17 cellular contexts compared by ENCODE assay signal in the genomic region with DNA sequence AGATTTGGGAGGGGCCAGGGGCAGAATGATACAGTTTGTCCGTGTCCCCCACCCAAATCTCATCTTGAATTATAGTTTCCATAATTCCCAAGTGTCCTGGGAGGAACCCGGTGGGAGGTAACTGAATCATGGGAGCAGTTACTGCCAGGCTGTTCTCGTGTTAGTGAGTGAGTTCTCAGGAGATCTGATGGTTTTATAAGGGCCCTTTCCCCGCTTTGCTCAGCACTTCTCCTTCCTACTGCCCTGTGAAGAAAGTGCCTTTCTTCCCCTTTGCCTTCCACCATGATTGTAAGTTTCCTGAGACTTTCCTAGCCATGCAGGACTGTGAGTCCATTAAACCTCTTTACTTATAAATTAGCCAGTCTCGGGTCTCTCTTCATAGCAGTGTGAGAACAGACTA. TPM values are rescaled to one million over a fixed set of nuclear protein-coding genes. Genes with fewer than 3 reads are reported as not detected.
DNase-seq lines count a peak whose midpoint lies in the region; ATAC-seq and TF ChIP-seq lines count a peak whose summit lies in the region.
"Had no signal": no experiment of that assay in that cellular context is flagged by ENCODE, and none has a peak within 500 bp of the region (broad histone marks: within the 10 kb centered on the region; RNA-seq: fewer than 3 reads in every experiment).

No MANE protein-coding gene starts in this region.

- peak overlapping the region; percentile 56 for H3K4me2 ChIP-seq in hepatocyte

- no peaks in the 10 kb centered on the region for H3K9me2 ChIP-seq in hepatocyte (replicated peaks; ENCODE audit: insufficient read depth)

- ATAC-seq in psoas muscle = no peak
- ATAC-seq: activated CD8-positive, alpha-beta memory T cell treated with anti-CD3 and anti-CD28 coated beads, Interleukin-2, amount 10 ng/mL, durations not matched to agents 7 days and 5 days had no signal

- H3K36me3 ChIP-seq in hepatocyte (replicated peaks; ENCODE audit: insufficient read depth, low read depth) (no peaks in the 10 kb centered on the region), psoas muscle (ENCODE audit: insufficient read depth in 1 of 2, low read depth in 1 of 2) (no peaks in the 10 kb centered on the region)
- H3K36me3 ChIP-seq: esophagus squamous epithelium, HAP-1, WERI-Rb-1 had no signal

- DNase-seq in CD1c-positive myeloid dendritic cell (ENCODE audit: extremely low spot score) (peak; percentile 53), SW480 (ENCODE audit: low spot score) (peak; percentile 45), hepatocyte (ENCODE audit: low spot score) (no peak), psoas muscle (no peak), NCI-H2227 treated with DMSO at 0.1 percent for 48 hours (lab: John Stamatoyannopoulos, UW) (no peak), dermis blood vessel endothelial cell (no peak), KG1 (lab: John Stamatoyannopoulos, UW) (no peak)
- no peak for DNase-seq in activated CD4-positive, alpha-beta T cell treated with anti-CD3 and anti-CD28 coated beads for 48 hours
- DNase-seq: activated CD8-positive, alpha-beta memory T cell treated with anti-CD3 and anti-CD28 coated beads, Interleukin-2, amount 10 ng/mL, durations not matched to agents 7 days and 5 days; activated naive CD4-positive, alpha-beta T cell treated with Interleukin-2 at 50 U/mL for 16 hours; esophagus squamous epithelium; hippocampal formation; NCI-H1694 treated with DMSO at 0.1 percent for 48 hours; NCI-H526 treated with DMSO at 0.1 percent for 48 hours; RPMI8226; WERI-Rb-1 had no signal

- H3K27me3 ChIP-seq in hepatocyte (no peaks in the 10 kb centered on the region), psoas muscle (ENCODE audit: insufficient read depth in 3 of 3, low read length in 2 of 3) (no peaks in the 10 kb centered on the region)
- H3K27me3 ChIP-seq: esophagus squamous epithelium had no signal

- H3K4me1 ChIP-seq in hepatocyte (ENCODE audit: insufficient read depth) (peaks cover 10% of the 10 kb centered on the region), psoas muscle (peaks cover 30% of the 10 kb centered on the region)

- TF ChIP-seq CTCF in hepatocyte (IDR thresholded peaks at IDR 0.05; ENCODE audit: poor library complexity) (no peak), psoas muscle (IDR thresholded peaks at IDR 0.05) (no peak)

- H3K27ac ChIP-seq in hepatocyte (peak overlapping the region; percentile 48), psoas muscle (peak overlapping the region; percentile 81)
- H3K27ac ChIP-seq: WERI-Rb-1 had no signal

- H3K9me3 ChIP-seq in hepatocyte (ENCODE audit: low read depth) (no peaks in the 10 kb centered on the region), psoas muscle (no peaks in the 10 kb centered on the region)
- H3K9me3 ChIP-seq: esophagus squamous epithelium, HAP-1 had no signal

- 56% methylated on average over 5 of the region's 5 CpGs for WGBS in hepatocyte (ENCODE audit: low lambda C conversion rate, missing lambda C conversion rate)
- WGBS in psoas muscle, 3 donors = 57 to 66% (median 60%) methylated on average over 5 of the region's 5 CpGs

- no peaks in the 10 kb centered on the region for H4K20me1 ChIP-seq in hepatocyte (ENCODE audit: insufficient read depth, poor library complexity, severe bottlenecking)

- H3K4me3 ChIP-seq in hepatocyte = no peak overlapping the region
- no peak overlapping the region for H3K4me3 ChIP-seq in psoas muscle
- H3K4me3 ChIP-seq: esophagus squamous epithelium, HAP-1 had no signal

- H3K79me2 ChIP-seq in hepatocyte = no peaks in the 10 kb centered on the region

- intact Hi-C loops in psoas muscle (cut with DNase I) = no loop called here

- no peak overlapping the region for H2AFZ ChIP-seq in hepatocyte

RNA-seq across cellular contexts. Expression of gene SEC14L1, which starts 28.9 kb away (rescaled TPM):
- total RNA-seq in hepatocyte = 35.3 and 52.9 TPM in 2 replicates
- 70.8 and 71.4 TPM in 2 replicates for polyA plus RNA-seq in hepatocyte
- total RNA-seq in psoas muscle = 10 to 100 TPM; 68.7 to 98.9 (median 73.0) TPM
- 10 to 100 TPM; 38.6 to 84.2 (median 43.2) TPM for polyA plus RNA-seq in psoas muscle
- 322 and 488 TPM in 2 replicates for total RNA-seq in dermis blood vessel endothelial cell

Comparison
In these comparisons a context has a peak if more than half of its experiments do, and no peak if none do; other contexts are left out.
1. DNase-seq: peak in CD1c-positive myeloid dendritic cell (single experiment) and SW480 (single experiment); none in hepatocyte (single experiment), psoas muscle (0 of 2), NCI-H2227 treated with DMSO at 0.1 percent for 48 hours (single experiment), dermis blood vessel endothelial cell (single experiment), activated CD4-positive, alpha-beta T cell treated with anti-CD3 and anti-CD28 coated beads for 48 hours (single experiment) and KG1 (single experiment).